In genomic region chr1:88731475-88731874, GRCh38 we compare ENCODE assay signal across 9 cellular contexts. TPM values are rescaled to one million over a fixed set of nuclear protein-coding genes. Genes with fewer than 3 reads are reported as not detected.
DNase-seq lines count a peak whose midpoint lies in the region; ATAC-seq and TF ChIP-seq lines count a peak whose summit lies in the region.
"Had no signal": no experiment of that assay in that cellular context is flagged by ENCODE, and none has a peak within 500 bp of the region (broad histone marks: within the 10 kb centered on the region; RNA-seq: fewer than 3 reads in every experiment).

No MANE protein-coding gene starts in this region.

- no peaks in the 10 kb centered on the region for H3K36me3 ChIP-seq in body of pancreas (replicated peaks in 1 of 2; ENCODE audit: insufficient read depth in 1 of 2, low read depth in 2 of 2)
- no peaks in the 10 kb centered on the region for H3K36me3 ChIP-seq in aorta (ENCODE audit: control insufficient read depth in 1 of 2, insufficient read depth in 2 of 2, low read length in 1 of 2)
- H3K36me3 ChIP-seq in Karpas-422 (ENCODE audit: insufficient read depth, low read length), result peaks cover 23% of the 10 kb centered on the region

- H3K27ac Mint-ChIP-seq in activated T-cell treated with anti-CD3 and anti-CD28 coated beads, Interleukin-2, amount 50 U/mL, for 72 hours, result peak overlapping the region; percentile 70
- H3K27ac Mint-ChIP-seq in activated T-cell treated with anti-CD3 and anti-CD28 coated beads, Interleukin-2, amount 50 U/mL, for 24 hours, result no peak overlapping the region

- H3K9ac ChIP-seq in Karpas-422 (ENCODE audit: low read length), result no peak overlapping the region

- no peak for TF ChIP-seq CTCF in body of pancreas (IDR thresholded peaks at IDR 0.05)

- no peaks in the 10 kb centered on the region for H3K9me2 ChIP-seq in Karpas-422 (replicated peaks; ENCODE audit: insufficient read depth, low read length)

- intact Hi-C loops in body of pancreas (cut with DNase I), result no loop called here
- intact Hi-C loops in aorta (cut with DNase I), result no loop called here

- peaks cover 23% of the 10 kb centered on the region for H3K4me1 ChIP-seq in body of pancreas
- peaks cover 2 to 8% of the 10 kb centered on the region in 2 donors for H3K4me1 ChIP-seq in aorta (ENCODE audit: control insufficient read depth in 1 of 2, insufficient read depth in 2 of 2, low read length in 2 of 2)
- H3K4me1 ChIP-seq in Karpas-422 (ENCODE audit: low read length), result peaks cover 31% of the 10 kb centered on the region

- no peak overlapping the region for H2AFZ ChIP-seq in Karpas-422 (ENCODE audit: low read length)

- no peak for DNase-seq in activated T-cell treated with anti-CD3 and anti-CD28 coated beads, Interleukin-2, amount 50 U/mL, for 72 hours
- DNase-seq in activated T-cell treated with anti-CD3 and anti-CD28 coated beads, Interleukin-2, amount 50 U/mL, for 24 hours, result no peak
- DNase-seq in body of pancreas, result peak in 3 of 4 donors; percentile 16 to 31 (median 25)
- no peak for DNase-seq in left lobe of liver (ENCODE audit: low spot score)
- no peak for DNase-seq in aorta
- DNase-seq in NCI-H526 (lab: John Stamatoyannopoulos, UW), result no peak
- no peak for DNase-seq in Karpas-422
- DNase-seq: CD4-positive, CD25-positive, alpha-beta regulatory T cell had no signal

- H3K4me3 Mint-ChIP-seq in activated T-cell treated with anti-CD3 and anti-CD28 coated beads, Interleukin-2, amount 50 U/mL, for 72 hours, result no peak overlapping the region
- no peak overlapping the region for H3K4me3 Mint-ChIP-seq in activated T-cell treated with anti-CD3 and anti-CD28 coated beads, Interleukin-2, amount 50 U/mL, for 24 hours
- H3K4me3 Mint-ChIP-seq: CD4-positive, CD25-positive, alpha-beta regulatory T cell had no signal

- 11 to 13% methylated on average over 2 of the region's 2 CpGs for WGBS in body of pancreas, 2 donors
- WGBS in aorta, 2 donors, result 5 to 6% methylated on average over 2 of the region's 2 CpGs

- peaks cover 29% of the 10 kb centered on the region for H3K4me1 Mint-ChIP-seq in activated T-cell treated with anti-CD3 and anti-CD28 coated beads, Interleukin-2, amount 50 U/mL, for 72 hours (ENCODE audit: low read depth)
- peaks cover 44% of the 10 kb centered on the region for H3K4me1 Mint-ChIP-seq in activated T-cell treated with anti-CD3 and anti-CD28 coated beads, Interleukin-2, amount 50 U/mL, for 24 hours (ENCODE audit: low read depth)

- H3K79me2 ChIP-seq in Karpas-422 (ENCODE audit: low read length), result peaks cover 99% of the 10 kb centered on the region

- H3K4me2 ChIP-seq in Karpas-422 (ENCODE audit: low read depth, low read length, poor library complexity, severe bottlenecking), result no peak overlapping the region

- no peaks in the 10 kb centered on the region for H3K27me3 Mint-ChIP-seq in activated T-cell treated with anti-CD3 and anti-CD28 coated beads, Interleukin-2, amount 50 U/mL, for 72 hours (ENCODE audit: low read depth)
- no peaks in the 10 kb centered on the region for H3K27me3 Mint-ChIP-seq in activated T-cell treated with anti-CD3 and anti-CD28 coated beads, Interleukin-2, amount 50 U/mL, for 24 hours
- H3K27me3 Mint-ChIP-seq: CD4-positive, CD25-positive, alpha-beta regulatory T cell had no signal

- no peak for ATAC-seq in activated T-cell treated with anti-CD3 and anti-CD28 coated beads, Interleukin-2, amount 50 U/mL, for 72 hours (replicated peaks in 1 of 2)
- peak; percentile 68 for ATAC-seq in body of pancreas
- peak; percentile 90 for ATAC-seq in left lobe of liver
- peak; percentile 41 for ATAC-seq in aorta (ENCODE audit: low FRiP score)
- no peak for ATAC-seq in GM19455 (IDR thresholded peaks at IDR 0.05; ENCODE audit: unreplicated experiment)

- no peaks in the 10 kb centered on the region for H3K9me3 ChIP-seq in body of pancreas
- H3K9me3 ChIP-seq in aorta (ENCODE audit: control insufficient read depth, low read length), result peaks cover 3% of the 10 kb centered on the region
- peaks cover 12% of the 10 kb centered on the region for H3K9me3 ChIP-seq in Karpas-422 (ENCODE audit: low read length)

- TF ChIP-seq POLR2A in body of pancreas (IDR thresholded peaks at IDR 0.05), result no peak

- H3K36me3 Mint-ChIP-seq in activated T-cell treated with anti-CD3 and anti-CD28 coated beads, Interleukin-2, amount 50 U/mL, for 72 hours (ENCODE audit: insufficient read depth in 2 of 2), result peaks cover 9 to 20% of the 10 kb centered on the region in 2 donors
- H3K36me3 Mint-ChIP-seq in activated T-cell treated with anti-CD3 and anti-CD28 coated beads, Interleukin-2, amount 50 U/mL, for 24 hours (ENCODE audit: low read depth), result peaks cover 62% of the 10 kb centered on the region

- peaks cover 7 to 9% of the 10 kb centered on the region in 2 donors for H3K9me3 Mint-ChIP-seq in activated T-cell treated with anti-CD3 and anti-CD28 coated beads, Interleukin-2, amount 50 U/mL, for 72 hours
- peaks cover 21% of the 10 kb centered on the region for H3K9me3 Mint-ChIP-seq in activated T-cell treated with anti-CD3 and anti-CD28 coated beads, Interleukin-2, amount 50 U/mL, for 24 hours

- no peaks in the 10 kb centered on the region for H4K20me1 ChIP-seq in Karpas-422 (ENCODE audit: insufficient read depth, low read depth, low read length)

- H3K27ac ChIP-seq in body of pancreas, result peak overlapping the region; percentile 1 to 51 (median 20)
- no peak overlapping the region for H3K27ac ChIP-seq in aorta (ENCODE audit: low read depth in 1 of 2, low read length in 2 of 2)
- H3K27ac ChIP-seq in Karpas-422 (ENCODE audit: low read length), result no peak overlapping the region

- H3K4me3 ChIP-seq in body of pancreas (no peak overlapping the region), aorta (ENCODE audit: low read length in 2 of 2) (no peak overlapping the region), Karpas-422 (ENCODE audit: low read length) (no peak overlapping the region)

- H3K27me3 ChIP-seq in body of pancreas (no peaks in the 10 kb centered on the region), aorta (ENCODE audit: control insufficient read depth in 1 of 2, insufficient read depth in 2 of 2, low read length in 1 of 2) (no peaks in the 10 kb centered on the region), Karpas-422 (ENCODE audit: low read length) (no peaks in the 10 kb centered on the region)

RNA-seq across cellular contexts. Expression of gene PKN2, which starts 47.4 kb away (rescaled TPM):
- 10 to 100 TPM; 27.4 to 28.1 TPM for total RNA-seq in activated T-cell treated with anti-CD3 and anti-CD28 coated beads, Interleukin-2, amount 50 U/mL, for 72 hours
- total RNA-seq in body of pancreas (10 to 100 TPM; 19.8 to 22.1 TPM), left lobe of liver (12.1 TPM), aorta (10 to 100 TPM; 37.4 to 38.1 TPM)
- polyA plus RNA-seq in aorta, result 10 to 100 TPM in 1 of 2 donors, 1 to 10 TPM in 1; 8.5 to 14.0 TPM
- total RNA-seq in Karpas-422 (2014; rRNA removed; shearing (Covaris generic); ENCODE audit: low replicate concordance), result 26.3 and 37.1 TPM in 2 replicates

Comparison
In these comparisons a context has a peak if more than half of its experiments do, and no peak if none do; other contexts are left out.
1. ATAC-seq: peak in body of pancreas (single experiment), left lobe of liver (single experiment) and aorta (single experiment); none in activated T-cell treated with anti-CD3 and anti-CD28 coated beads, Interleukin-2, amount 50 U/mL, for 72 hours (0 of 2) and GM19455 (single experiment).
2. DNase-seq: peak in body of pancreas (3 of 4); none in activated T-cell treated with anti-CD3 and anti-CD28 coated beads, Interleukin-2, amount 50 U/mL, for 72 hours (0 of 2), activated T-cell treated with anti-CD3 and anti-CD28 coated beads, Interleukin-2, amount 50 U/mL, for 24 hours (single experiment), left lobe of liver (single experiment), aorta (0 of 2), NCI-H526 (0 of 2) and Karpas-422 (single experiment).
3. H3K27ac ChIP-seq: peak in body of pancreas (4 of 4); none in aorta (0 of 2) and Karpas-422 (single experiment).